In the genomic region with DNA sequence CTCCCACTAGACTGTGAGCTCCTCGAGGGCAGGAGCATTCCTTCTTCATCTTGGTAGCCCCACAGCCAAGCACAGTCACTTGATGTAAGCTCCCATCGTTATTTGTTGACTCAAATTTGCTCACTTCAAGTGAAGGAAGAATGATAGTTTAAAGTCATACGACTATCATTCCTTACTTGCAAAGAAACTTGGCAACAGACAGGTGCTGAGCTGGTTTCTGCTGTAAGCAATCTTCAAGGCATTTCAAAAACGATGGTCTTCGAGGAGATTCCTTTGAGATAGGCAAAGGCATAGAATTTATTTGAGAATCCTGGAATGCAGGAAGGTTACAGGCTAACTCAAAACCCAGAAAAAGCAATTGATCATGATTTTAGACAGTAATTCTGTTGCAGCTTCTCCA, we compare ENCODE assay signal across 14 cellular contexts.
DNase-seq lines count a peak whose midpoint lies in the region; ATAC-seq and TF ChIP-seq lines count a peak whose summit lies in the region.
"Had no signal": no experiment of that assay in that cellular context is flagged by ENCODE, and none has a peak within 500 bp of the region (broad histone marks: within the 10 kb centered on the region; RNA-seq: fewer than 3 reads in every experiment).

No MANE protein-coding gene starts in this region.

- intact Hi-C loops in IMR-90 (cut with micrococcal nuclease) (loop anchor here (1.0 to 10.0 kb wide), 7 partner anchors 100 to 1157 kb away; no protein-coding TSS in a partner anchor), heart right ventricle (cut with DNase I) (loop anchor here (1.0 to 10.0 kb wide), 8 partner anchors 95 to 1160 kb away; no protein-coding TSS in a partner anchor), right cardiac atrium (cut with DNase I) (loop anchor here in 3 of 4 donors (10.0 kb wide), 3 partner anchors 102 to 1162 kb away; no protein-coding TSS in a partner anchor)

- dilution Hi-C loops in IMR-90 (cut with HindIII; ENCODE audit: low sequenced_read_pairs, unreplicated experiment): no loop called here

- no peak overlapping the region for H3K4me3 Mint-ChIP-seq in T-helper 17 cell
- H3K4me3 Mint-ChIP-seq: CD8-positive, alpha-beta memory T cell; GM23338 had no signal

- ATAC-seq in IMR-90 (ENCODE audit: low read depth) (no peak), T-helper 17 cell (no peak), omental fat pad (ENCODE audit: low FRiP score) (peak; percentile 59), heart right ventricle (no peak), GM19023 (IDR thresholded peaks at IDR 0.05; ENCODE audit: unreplicated experiment) (no peak), right cardiac atrium (no peak)

- H3K56ac ChIP-seq in IMR-90 (ENCODE audit: extremely low read depth, insufficient read depth, low read length): no peak overlapping the region

- no peak overlapping the region for H4K8ac ChIP-seq in IMR-90 (ENCODE audit: low read depth in 2 of 2, low read length in 2 of 2)

- H3K23ac ChIP-seq in IMR-90 (ENCODE audit: low read depth, low read length): no peak overlapping the region

- CTCF ChIA-PET in IMR-90 (lab: Yijun Ruan, JAX): interaction anchor here (0.8 to 2.1 kb wide), 6 partner anchors 11 to 1419 kb away, joined by 3 to 8 read pairs (median 4); no protein-coding TSS in a partner anchor

- 60% methylated on average over 1 of the region's 5 CpGs; no CpG with 5 or more reads in 1 of the 2 experiments for WGBS in IMR-90 (ENCODE audit: extremely low coverage in 2 of 2, insufficient read length in 1 of 2), 2 experiments
- WGBS in heart right ventricle, 2 donors: 78 to 84% methylated on average over 5 of the region's 5 CpGs
- 69% methylated on average over 5 of the region's 5 CpGs for WGBS in right cardiac atrium

- no peaks in the 10 kb centered on the region for H4K20me1 ChIP-seq in IMR-90 (ENCODE audit: insufficient read depth, low read length)
- H4K20me1 ChIP-seq: BLaER1 had no signal

- no peak overlapping the region for H2AK9ac ChIP-seq in IMR-90 (replicated peaks; ENCODE audit: low read depth, low read length, poor library complexity)

- TF ChIP-seq CTCF in IMR-90 (conservative IDR thresholded peaks at IDR 0.05; ENCODE audit: low read depth, low read length) (no peak), epithelial cell of proximal tubule (conservative IDR thresholded peaks at IDR 0.05; ENCODE audit: low read depth, low read length) (no peak), omental fat pad (IDR thresholded peaks at IDR 0.05) (no peak), heart right ventricle (IDR thresholded peaks at IDR 0.05) (no peak)

- H3K27ac Mint-ChIP-seq in T-helper 17 cell: peak overlapping the region; percentile 19
- H3K27ac Mint-ChIP-seq: GM23338 had no signal

- H3K4me1 Mint-ChIP-seq in T-helper 17 cell: peaks cover 3% of the 10 kb centered on the region
- H3K4me1 Mint-ChIP-seq: CD8-positive, alpha-beta memory T cell; GM23338 had no signal

- H3K9me3 ChIP-seq in IMR-90 (ENCODE audit: control insufficient read depth, insufficient read depth, low read length): no peaks in the 10 kb centered on the region
- H3K9me3 ChIP-seq in T-helper 17 cell (ENCODE audit: control insufficient read depth, low read length, poor library complexity, severe bottlenecking): no peaks in the 10 kb centered on the region
- peaks cover 0 to 30% (median 2%) of the 10 kb centered on the region in 11 donors for H3K9me3 ChIP-seq in heart right ventricle
- H3K9me3 ChIP-seq in right cardiac atrium (ENCODE audit: control insufficient read depth, low read length): no peaks in the 10 kb centered on the region
- H3K9me3 ChIP-seq: BLaER1, SJSA1 had no signal

- no peak overlapping the region for H3K4me2 ChIP-seq in IMR-90 (ENCODE audit: low read depth, low read length)
- H3K4me2 ChIP-seq: BLaER1, GM23338 had no signal

- no peak overlapping the region for H2BK5ac ChIP-seq in IMR-90 (ENCODE audit: low read depth, low read length, poor library complexity, severe bottlenecking)

- H3K27me3 Mint-ChIP-seq in T-helper 17 cell: peaks cover 9% of the 10 kb centered on the region

- H2BK20ac ChIP-seq in IMR-90 (ENCODE audit: low read depth, low read length): no peak overlapping the region

- H3K36me3 ChIP-seq in IMR-90 (ENCODE audit: control insufficient read depth, insufficient read depth, low read length): no peaks in the 10 kb centered on the region
- no peaks in the 10 kb centered on the region for H3K36me3 ChIP-seq in heart right ventricle
- H3K36me3 ChIP-seq: BLaER1, SJSA1 had no signal

- no peak overlapping the region for H2AK5ac ChIP-seq in IMR-90 (ENCODE audit: low read depth, low read length)

- H3K9me1 ChIP-seq in IMR-90 (ENCODE audit: insufficient read depth, low read length): no peaks in the 10 kb centered on the region

- in situ Hi-C loops in IMR-90 (cut with MboI; ENCODE audit: low sequenced_read_pairs): no loop called here

- no peak overlapping the region for H3K4me3 ChIP-seq in IMR-90 (ENCODE audit: insufficient read depth, low read depth, low read length)
- H3K4me3 ChIP-seq in epithelial cell of proximal tubule (ENCODE audit: low read depth, low read length): no peak overlapping the region
- H3K4me3 ChIP-seq in heart right ventricle: no peak overlapping the region
- no peak overlapping the region for H3K4me3 ChIP-seq in right cardiac atrium (ENCODE audit: low read length)
- H3K4me3 ChIP-seq: BLaER1, GM23338, SJSA1 had no signal

- no TSS peak for BruUV-seq in IMR-90 (replicated peaks; lab: Mats Ljungman, UMichigan)

- no peak overlapping the region for H4K91ac ChIP-seq in IMR-90 (ENCODE audit: insufficient read depth, low read depth, low read length)

- H3K36me3 Mint-ChIP-seq in T-helper 17 cell (ENCODE audit: low read depth): peaks cover 3% of the 10 kb centered on the region
- H3K36me3 Mint-ChIP-seq: CD8-positive, alpha-beta memory T cell had no signal

- no peak for TF ChIP-seq POLR2A in IMR-90 (IDR thresholded peaks at IDR 0.05; ENCODE audit: low read depth, low read length)

- H3K4ac ChIP-seq in IMR-90 (ENCODE audit: low read depth, low read length): no peak overlapping the region

- peaks cover 2% of the 10 kb centered on the region; the same call in 1 of the 2 replicates for H3K27me3 ChIP-seq in IMR-90 (ENCODE audit: control insufficient read depth, insufficient read depth, low read length)
- H3K27me3 ChIP-seq in heart right ventricle: no peaks in the 10 kb centered on the region
- no peaks in the 10 kb centered on the region for H3K27me3 ChIP-seq in right cardiac atrium (ENCODE audit: control insufficient read depth, insufficient read depth)
- H3K27me3 ChIP-seq: BLaER1, SJSA1 had no signal

- H2BK120ac ChIP-seq in IMR-90 (ENCODE audit: low read depth, low read length): no peak overlapping the region

- H3K18ac ChIP-seq in IMR-90 (ENCODE audit: low read depth, low read length): no peak overlapping the region

- no peak overlapping the region for H3K9ac ChIP-seq in IMR-90 (ENCODE audit: low read depth, low read length)
- H3K9ac ChIP-seq: BLaER1 had no signal

- no peaks in the 10 kb centered on the region for H3K79me1 ChIP-seq in IMR-90 (ENCODE audit: low read depth in 1 of 2, low read length in 2 of 2)

- H3K4me1 ChIP-seq in IMR-90 (ENCODE audit: control insufficient read depth, insufficient read depth, low read length) (0 out of 2 replicates have a peak, but pooled peaks cover 3% of the 10 kb centered on the region), heart right ventricle (peaks cover 0 to 9% (median 0%) of the 10 kb centered on the region in 9 donors), right cardiac atrium (ENCODE audit: control insufficient read depth, insufficient read depth, low read length) (no peaks in the 10 kb centered on the region)
- H3K4me1 ChIP-seq: BLaER1, SJSA1 had no signal

- POLR2A ChIA-PET in IMR-90 (lab: Charles Lee; ENCODE audit: unreplicated experiment): interaction anchor here (0.6 to 1.1 kb wide), 2 partner anchors 31 to 160 kb away, joined by 3 to 4 read pairs; no protein-coding TSS in a partner anchor

- no peak overlapping the region for H2AFZ ChIP-seq in IMR-90 (replicated peaks; ENCODE audit: low read length, poor library complexity)

- DNase-seq in IMR-90 (peak; percentile 44), T-helper 17 cell (no peak), epithelial cell of proximal tubule (ENCODE audit: low read depth) (peak; percentile 27), omental fat pad (ENCODE audit: low spot score) (no peak), heart right ventricle (no peak), NCI-H774 (lab: John Stamatoyannopoulos, UW) (no peak), right cardiac atrium (no peak)
- DNase-seq: NCI-H1436 treated with DMSO at 0.1 percent for 48 hours had no signal

- H4K5ac ChIP-seq in IMR-90 (ENCODE audit: low read depth, low read length): no peak overlapping the region

- no peak overlapping the region for H2BK15ac ChIP-seq in IMR-90 (ENCODE audit: low read depth, low read length)

- no peak overlapping the region for H3K14ac ChIP-seq in IMR-90 (replicated peaks; ENCODE audit: low read depth, low read length)

- H3K27ac ChIP-seq in IMR-90 (ENCODE audit: insufficient read depth, low read length) (no peak overlapping the region), heart right ventricle (no peak overlapping the region), right cardiac atrium (ENCODE audit: low read length) (no peak overlapping the region)
- H3K27ac ChIP-seq: BLaER1, RWPE1, SJSA1 had no signal

- TF ChIP-seq RAD21 in IMR-90 (IDR thresholded peaks at IDR 0.05; ENCODE audit: low read length): no peak

TF ChIP-seq in IMR-90, 13 proteins besides CTCF, POLR2A, EP300 and RAD21:
- TF ChIP-seq SMC3 (IDR thresholded peaks at IDR 0.05; ENCODE audit: low read depth, low read length) (no peak), CEBPB (IDR thresholded peaks at IDR 0.05; ENCODE audit: low read depth, low read length) (no peak)

Comparison
In these comparisons a context has a peak if more than half of its experiments do, and no peak if none do; other contexts are left out.
1. DNase-seq: peak in IMR-90 (single experiment) and epithelial cell of proximal tubule (single experiment); none in T-helper 17 cell (0 of 3), omental fat pad (single experiment), heart right ventricle (0 of 2), NCI-H774 (single experiment) and right cardiac atrium (0 of 3).